In genomic region chr5:142719836-142720330, GRCh38 we compare ENCODE assay signal across 1 cellular context.
TF ChIP-seq lines count a peak whose summit lies in the region.

No MANE protein-coding gene starts in this region.

TF ChIP-seq in H1, 55 proteins besides CTCF, POLR2A, EP300 and RAD21:
- TF ChIP-seq EGR1 (IDR thresholded peaks at IDR 0.05; ENCODE audit: borderline replicate concordance, low read depth, low read length) (no peak), ASH2L (IDR thresholded peaks at IDR 0.05; ENCODE audit: low read length) (no peak), TEAD4 (IDR thresholded peaks at IDR 0.05; ENCODE audit: low read depth, low read length) (no peak), TAF1 (IDR thresholded peaks at IDR 0.05; ENCODE audit: low read depth, low read length) (no peak), CHD1 (IDR thresholded peaks at IDR 0.05; ENCODE audit: low read depth, low read length) (no peak), RNF2 (IDR thresholded peaks at IDR 0.05; ENCODE audit: borderline replicate concordance, low read depth, low read length, missing control alignments, poor library complexity, severe bottlenecking) (no peak), FOSL1 (IDR thresholded peaks at IDR 0.05; ENCODE audit: insufficient read depth, low read depth, low read length) (no peak), RBBP5 (IDR thresholded peaks at IDR 0.05; ENCODE audit: borderline replicate concordance, low read depth, low read length) (no peak), CBX8 (IDR thresholded peaks at IDR 0.05; ENCODE audit: borderline replicate concordance, low read depth, low read length) (no peak), SIN3A (conservative IDR thresholded peaks at IDR 0.05 in 1 of 2, IDR thresholded peaks at IDR 0.05 in 1 of 2; ENCODE audit: low read depth in 1 of 2, low read length in 2 of 2) (no peak), KDM4A (IDR thresholded peaks at IDR 0.05; ENCODE audit: low read depth, low read length, severe bottlenecking) (no peak), USF2 (IDR thresholded peaks at IDR 0.05; ENCODE audit: low read length) (no peak), EZH2 (IDR thresholded peaks at IDR 0.05; ENCODE audit: low read depth, low read length, severe bottlenecking) (no peak), RXRA (IDR thresholded peaks at IDR 0.05; ENCODE audit: insufficient read depth, low read depth, low read length) (no peak)
